Comparison of ENCODE assay signal across 1 cellular context in genomic region chr11:57343825-57344224, GRCh38.
TF ChIP-seq lines count a peak whose summit lies in the region.

No MANE protein-coding gene starts in this region.

TF ChIP-seq in H1, 55 proteins besides CTCF, POLR2A, EP300 and RAD21:
- TF ChIP-seq EGR1 (IDR thresholded peaks at IDR 0.05; ENCODE audit: borderline replicate concordance, low read depth, low read length) (no peak), SUZ12 (IDR thresholded peaks at IDR 0.05; ENCODE audit: low read length) (no peak), ASH2L (IDR thresholded peaks at IDR 0.05; ENCODE audit: low read length) (no peak), RXRA (IDR thresholded peaks at IDR 0.05; ENCODE audit: insufficient read depth, low read depth, low read length) (no peak), CTBP2 (IDR thresholded peaks at IDR 0.05; ENCODE audit: borderline replicate concordance, insufficient read depth, insufficient read length, low read length) (no peak), TBP (IDR thresholded peaks at IDR 0.05; ENCODE audit: low read depth, low read length) (no peak), NANOG (IDR thresholded peaks at IDR 0.05; ENCODE audit: insufficient read depth, low read depth, low read length, poor library complexity, severe bottlenecking) (no peak), BACH1 (IDR thresholded peaks at IDR 0.05; ENCODE audit: low read length) (no peak), CHD1 (IDR thresholded peaks at IDR 0.05; ENCODE audit: low read depth, low read length) (no peak), HDAC2 (IDR thresholded peaks at IDR 0.05; ENCODE audit: borderline replicate concordance in 1 of 2, low read depth in 2 of 2, low read length in 2 of 2) (no peak), KDM5A (IDR thresholded peaks at IDR 0.05; ENCODE audit: low read length) (no peak), ATF3 (IDR thresholded peaks at IDR 0.05; ENCODE audit: insufficient read depth, low read depth, low read length) (no peak), MAFK (IDR thresholded peaks at IDR 0.05; ENCODE audit: low read depth, low read length) (no peak), BCL11A (IDR thresholded peaks at IDR 0.05; ENCODE audit: low read depth in 2 of 2, low read length in 2 of 2) (no peak), RFX5 (IDR thresholded peaks at IDR 0.05; ENCODE audit: borderline replicate concordance, low read depth, low read length) (no peak), SIX5 (IDR thresholded peaks at IDR 0.05; ENCODE audit: low read depth, low read length) (no peak), SP1 (IDR thresholded peaks at IDR 0.05; ENCODE audit: low read depth, low read length) (no peak), POU5F1 (IDR thresholded peaks at IDR 0.05; ENCODE audit: low read depth, low read length) (no peak), POLR2AphosphoS5 (IDR thresholded peaks at IDR 0.05; ENCODE audit: low read depth, low read length) (no peak), E2F6 (IDR thresholded peaks at IDR 0.05) (no peak)
